ENCODE assay signal across 9 cellular contexts in genomic region chr22:40412441-40412840, GRCh38. TPM values are rescaled to one million over a fixed set of nuclear protein-coding genes. Genes with fewer than 3 reads are reported as not detected.
DNase-seq lines count a peak whose midpoint lies in the region; ATAC-seq and TF ChIP-seq lines count a peak whose summit lies in the region.
"Had no signal": no experiment of that assay in that cellular context is flagged by ENCODE, and none has a peak within 500 bp of the region (broad histone marks: within the 10 kb centered on the region; RNA-seq: fewer than 3 reads in every experiment).

No MANE protein-coding gene starts in this region.

- H3K36me3 ChIP-seq in H7 (replicated peaks; ENCODE audit: control insufficient read depth, insufficient read depth, low read length): peaks cover 7% of the 10 kb centered on the region

- H3K27me3 ChIP-seq in H7 (ENCODE audit: control insufficient read depth, insufficient read depth, low read length): no peaks in the 10 kb centered on the region

- CTCF ChIA-PET in WTC11 (lab: Charles Lee): no interaction called here

- H3K4me3 Mint-ChIP-seq in IgD-negative memory B cell (peak overlapping the region in 3 of 4 donors; percentile 38 to 83 (median 68)), WTC11 (no peak overlapping the region)
- peak overlapping the region; percentile 53 for H3K4me3 Mint-ChIP-seq in activated naive CD8-positive, alpha-beta T cell treated with anti-CD3 and anti-CD28 coated beads, Interleukin-2, amount 50 U/mL, for 24 hours

- H3K36me3 Mint-ChIP-seq in IgD-negative memory B cell (peaks cover 4% of the 10 kb centered on the region), WTC11 (peaks cover 17% of the 10 kb centered on the region)
- peaks cover 30% of the 10 kb centered on the region for H3K36me3 Mint-ChIP-seq in activated naive CD8-positive, alpha-beta T cell treated with anti-CD3 and anti-CD28 coated beads, Interleukin-2, amount 50 U/mL, for 24 hours (ENCODE audit: low read depth)

- peak; percentile 46 for ATAC-seq in GM19025 (IDR thresholded peaks at IDR 0.05; ENCODE audit: low read depth, unreplicated experiment)
- no peak for ATAC-seq in activated naive CD8-positive, alpha-beta T cell treated with anti-CD3 and anti-CD28 coated beads, Interleukin-2, amount 50 U/mL, for 24 hours
- ATAC-seq in WTC11: no peak

- peaks cover 38 to 47% (median 46%) of the 10 kb centered on the region in 3 donors for H3K4me1 Mint-ChIP-seq in IgD-negative memory B cell
- H3K4me1 Mint-ChIP-seq in activated naive CD8-positive, alpha-beta T cell treated with anti-CD3 and anti-CD28 coated beads, Interleukin-2, amount 50 U/mL, for 24 hours: peaks cover 31% of the 10 kb centered on the region
- no peaks in the 10 kb centered on the region for H3K4me1 Mint-ChIP-seq in WTC11

- no peak overlapping the region for H3K4me3 ChIP-seq in H7 (ENCODE audit: insufficient read depth, low read depth, low read length)
- H3K4me3 ChIP-seq: skin epidermis had no signal

- POLR2A ChIA-PET in WTC11 (lab: Charles Lee): no interaction called here

- H3K9me3 Mint-ChIP-seq in IgD-negative memory B cell: peaks cover 0 to 1% (median 0%) of the 10 kb centered on the region in 3 donors
- H3K9me3 Mint-ChIP-seq in activated naive CD8-positive, alpha-beta T cell treated with anti-CD3 and anti-CD28 coated beads, Interleukin-2, amount 50 U/mL, for 24 hours: no peaks in the 10 kb centered on the region
- no peaks in the 10 kb centered on the region for H3K9me3 Mint-ChIP-seq in WTC11

- DNase-seq in CD1c-positive myeloid dendritic cell (ENCODE audit: extremely low spot score) (peak; percentile 76), WTC11 (ENCODE audit: low spot score) (no peak), NCI-H748 (lab: John Stamatoyannopoulos, UW; ENCODE audit: unreplicated experiment) (no peak), H7 (no peak)
- DNase-seq in activated naive CD8-positive, alpha-beta T cell treated with anti-CD3 and anti-CD28 coated beads, Interleukin-2, amount 50 U/mL, for 24 hours: no peak
- DNase-seq in activated naive CD4-positive, alpha-beta T cell treated with anti-CD3 and anti-CD28 coated beads, Interleukin-2, amount 50 U/mL, for 16 hours: no peak

- H3K27ac Mint-ChIP-seq in IgD-negative memory B cell (peak overlapping the region in 2 of 3 donors; percentile 41 to 88), WTC11 (no peak overlapping the region)
- H3K27ac Mint-ChIP-seq in activated naive CD8-positive, alpha-beta T cell treated with anti-CD3 and anti-CD28 coated beads, Interleukin-2, amount 50 U/mL, for 24 hours: peak overlapping the region; percentile 29

- no peak for TF ChIP-seq CTCF in WTC11 (IDR thresholded peaks at IDR 0.05)

- peaks cover 1% of the 10 kb centered on the region for H3K27me3 Mint-ChIP-seq in IgD-negative memory B cell
- no peaks in the 10 kb centered on the region for H3K27me3 Mint-ChIP-seq in activated naive CD8-positive, alpha-beta T cell treated with anti-CD3 and anti-CD28 coated beads, Interleukin-2, amount 50 U/mL, for 24 hours
- no peaks in the 10 kb centered on the region for H3K27me3 Mint-ChIP-seq in WTC11 (ENCODE audit: low read depth)

TF ChIP-seq in WTC11, 78 proteins besides CTCF, POLR2A, EP300 and RAD21:
- no peak for TF ChIP-seq TP53 (CRISPR knock-in tag; IDR thresholded peaks at IDR 0.05)
- no peak for TF ChIP-seq FOXK1 (CRISPR knock-in tag; IDR thresholded peaks at IDR 0.05)

RNA-seq across cellular contexts. Expression of gene SGSM3, which starts 42.0 kb away (rescaled TPM):
- 53.3 TPM for polyA plus RNA-seq in IgD-negative memory B cell
- total RNA-seq in WTC11 (2021): 81.8 to 96.9 TPM (median 93.0 TPM) in 3 replicates
- 75.9 and 113 TPM in 2 replicates for total RNA-seq in H7 (2014; rRNA removed; shearing (Covaris generic))
